Comparison of ENCODE assay signal across 22 cellular contexts in genomic region chr15:75523011-75523410, GRCh38.
"Had no signal": no experiment of that assay in that cellular context is flagged by ENCODE, and none has a peak within 500 bp of the region (broad histone marks: within the 10 kb centered on the region; RNA-seq: fewer than 3 reads in every experiment).

No MANE protein-coding gene starts in this region.

- H3K4me3 ChIP-seq: esophagus squamous epithelium, spleen, thoracic aorta, upper lobe of right lung had no signal

- H3K27me3 ChIP-seq: esophagus squamous epithelium, spleen, upper lobe of right lung had no signal

- ATAC-seq: activated CD8-positive, alpha-beta T cell treated with anti-CD3 and anti-CD28 coated beads for 36 hours; activated naive CD8-positive, alpha-beta T cell treated with anti-CD3 and anti-CD28 coated beads, Interleukin-2, amount 50 U/mL, for 24 hours; effector memory CD8-positive, alpha-beta T cell; stimulated activated naive B cell treated with anti-CD40 and anti-IgM and Interleukin-4, amounts not matched to agents 10 μg/mL and 1 μg/mL and 100 μg/mL, for 72 hours; upper lobe of right lung; WTC11 had no signal

- H3K4me1 Mint-ChIP-seq: activated naive CD4-positive, alpha-beta T cell treated with anti-CD3 and anti-CD28 coated beads, Interleukin-2, amount 10 ng/mL, durations not matched to agents 7 days and 5 days; activated naive CD8-positive, alpha-beta T cell treated with anti-CD3 and anti-CD28 coated beads, Interleukin-2, amount 50 U/mL, for 24 hours; stimulated activated naive B cell treated with anti-CD40 and anti-IgM and Interleukin-4, amounts not matched to agents 10 μg/mL and 1 μg/mL and 100 μg/mL, for 72 hours; WTC11 had no signal

- FAIRE-seq: keratinocyte, TTC549 had no signal

- H3K27ac Mint-ChIP-seq: activated CD8-positive, alpha-beta T cell treated with anti-CD3 and anti-CD28 coated beads for 36 hours; activated naive CD4-positive, alpha-beta T cell treated with anti-CD3 and anti-CD28 coated beads, Interleukin-2, amount 10 ng/mL, durations not matched to agents 7 days and 5 days; activated naive CD8-positive, alpha-beta T cell treated with anti-CD3 and anti-CD28 coated beads, Interleukin-2, amount 50 U/mL, for 24 hours; T-helper 2 cell treated with Interferon-gamma antibody and Interleukin-4, amounts not matched to agents 5 μg/mL and 100 μg/mL, for 36 hours had no signal

- H3K27ac ChIP-seq: esophagus squamous epithelium, spleen, thoracic aorta, upper lobe of right lung had no signal

- H3K4me3 Mint-ChIP-seq: activated CD8-positive, alpha-beta T cell treated with anti-CD3 and anti-CD28 coated beads for 36 hours; activated naive CD4-positive, alpha-beta T cell treated with anti-CD3 and anti-CD28 coated beads, Interleukin-2, amount 10 ng/mL, durations not matched to agents 7 days and 5 days; activated naive CD8-positive, alpha-beta T cell treated with anti-CD3 and anti-CD28 coated beads, Interleukin-2, amount 50 U/mL, for 24 hours; effector memory CD8-positive, alpha-beta T cell; stimulated activated naive B cell treated with anti-CD40 and anti-IgM and Interleukin-4, amounts not matched to agents 10 μg/mL and 1 μg/mL and 100 μg/mL, for 72 hours; T-helper 2 cell treated with Interferon-gamma antibody and Interleukin-4, amounts not matched to agents 5 μg/mL and 100 μg/mL, for 36 hours; WTC11 had no signal

- DNase-seq: activated CD4-positive, alpha-beta T cell treated with anti-CD3 and anti-CD28 coated beads for 48 hours; activated CD8-positive, alpha-beta T cell treated with anti-CD3 and anti-CD28 coated beads for 36 hours; activated effector memory CD4-positive, alpha-beta T cell treated with Interleukin-2 at 50 U/mL for 16 hours; activated naive CD4-positive, alpha-beta T cell treated with anti-CD3 and anti-CD28 coated beads, Interleukin-2, amount 10 ng/mL, durations not matched to agents 7 days and 5 days; activated naive CD8-positive, alpha-beta T cell treated with anti-CD3 and anti-CD28 coated beads, Interleukin-2, amount 50 U/mL, for 24 hours; activated T-cell treated with anti-CD3 and anti-CD28 coated beads, Interleukin-2, amount 50 U/mL, for 1 hour; dermis blood vessel endothelial cell; effector memory CD8-positive, alpha-beta T cell; esophagus squamous epithelium; foreskin melanocyte; occipital lobe; retina; spleen; stimulated activated CD4-positive, alpha-beta T cell treated with anti-CD3 and anti-CD28 coated beads, Interleukin-4, amount 100 ng/mL, for 4 hours; stimulated activated naive B cell treated with anti-CD40 and anti-IgM and Interleukin-4, amounts not matched to agents 10 μg/mL and 1 μg/mL and 100 μg/mL, for 72 hours; SW 1271; upper lobe of right lung had no signal

- H3K9me3 ChIP-seq: esophagus squamous epithelium, spleen, thoracic aorta, upper lobe of right lung had no signal

- H3K4me1 ChIP-seq: spleen had no signal

- H3K27me3 Mint-ChIP-seq: activated CD8-positive, alpha-beta T cell treated with anti-CD3 and anti-CD28 coated beads for 36 hours; activated naive CD4-positive, alpha-beta T cell treated with anti-CD3 and anti-CD28 coated beads, Interleukin-2, amount 10 ng/mL, durations not matched to agents 7 days and 5 days; activated naive CD8-positive, alpha-beta T cell treated with anti-CD3 and anti-CD28 coated beads, Interleukin-2, amount 50 U/mL, for 24 hours; effector memory CD8-positive, alpha-beta T cell; stimulated activated naive B cell treated with anti-CD40 and anti-IgM and Interleukin-4, amounts not matched to agents 10 μg/mL and 1 μg/mL and 100 μg/mL, for 72 hours had no signal

- H3K9me3 Mint-ChIP-seq: activated CD8-positive, alpha-beta T cell treated with anti-CD3 and anti-CD28 coated beads for 36 hours; activated naive CD4-positive, alpha-beta T cell treated with anti-CD3 and anti-CD28 coated beads, Interleukin-2, amount 10 ng/mL, durations not matched to agents 7 days and 5 days; activated naive CD8-positive, alpha-beta T cell treated with anti-CD3 and anti-CD28 coated beads, Interleukin-2, amount 50 U/mL, for 24 hours; effector memory CD8-positive, alpha-beta T cell; stimulated activated naive B cell treated with anti-CD40 and anti-IgM and Interleukin-4, amounts not matched to agents 10 μg/mL and 1 μg/mL and 100 μg/mL, for 72 hours; T-helper 2 cell treated with Interferon-gamma antibody and Interleukin-4, amounts not matched to agents 5 μg/mL and 100 μg/mL, for 36 hours; WTC11 had no signal
